In the genomic region with DNA sequence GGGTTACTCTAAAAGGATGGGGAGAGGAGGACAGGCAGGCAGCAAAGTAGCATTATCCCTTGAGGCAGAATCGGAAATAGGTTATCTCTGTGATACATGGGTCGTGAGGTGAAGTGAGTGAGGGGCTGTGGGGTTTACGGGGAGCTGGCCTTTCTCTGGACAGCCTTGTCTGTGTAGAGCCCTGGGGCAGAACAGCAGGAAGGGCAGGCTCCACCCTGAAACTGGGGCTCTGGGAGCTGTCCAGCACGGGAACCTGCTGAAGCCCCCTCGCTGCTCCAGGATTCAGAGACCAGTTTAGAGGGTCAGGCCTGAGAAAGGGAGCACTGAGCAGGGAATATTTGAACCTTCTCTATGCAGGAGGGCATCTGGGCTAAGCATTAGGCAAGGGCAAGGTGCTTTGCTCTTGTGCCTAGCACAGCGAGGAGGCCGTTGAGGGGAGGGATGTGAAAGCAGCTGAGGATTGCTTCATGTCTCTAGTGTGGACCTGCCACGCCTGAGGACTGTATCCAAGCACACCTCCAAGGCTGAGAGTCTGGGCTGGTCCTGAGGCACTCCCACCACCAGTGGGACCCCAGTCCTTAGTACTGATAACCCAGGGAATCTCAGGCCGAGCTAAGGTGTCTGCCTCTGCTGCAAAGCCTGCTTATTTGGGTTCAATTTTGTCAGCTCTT, we compare ENCODE assay signal across 1 cellular context.
TF ChIP-seq lines count a peak whose summit lies in the region.

No MANE protein-coding gene starts in this region.

TF ChIP-seq in WTC11, 78 proteins besides CTCF, POLR2A, EP300 and RAD21 (continued from another document and continues in another):
- no peak for TF ChIP-seq ZNF138 (CRISPR knock-in tag; conservative IDR thresholded peaks at IDR 0.05)
- TF ChIP-seq, protein P1, sequence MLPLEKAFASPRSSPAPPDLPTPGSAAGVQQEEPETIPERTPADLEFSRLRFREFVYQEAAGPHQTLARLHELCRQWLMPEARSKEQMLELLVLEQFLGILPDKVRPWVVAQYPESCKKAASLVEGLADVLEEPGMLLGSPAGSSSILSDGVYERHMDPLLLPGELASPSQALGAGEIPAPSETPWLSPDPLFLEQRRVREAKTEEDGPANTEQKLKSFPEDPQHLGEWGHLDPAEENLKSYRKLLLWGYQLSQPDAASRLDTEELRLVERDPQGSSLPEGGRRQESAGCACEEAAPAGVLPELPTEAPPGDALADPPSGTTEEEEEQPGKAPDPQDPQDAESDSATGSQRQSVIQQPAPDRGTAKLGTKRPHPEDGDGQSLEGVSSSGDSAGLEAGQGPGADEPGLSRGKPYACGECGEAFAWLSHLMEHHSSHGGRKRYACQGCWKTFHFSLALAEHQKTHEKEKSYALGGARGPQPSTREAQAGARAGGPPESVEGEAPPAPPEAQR (CRISPR knock-in tag; IDR thresholded peaks at IDR 0.05) = no peak
- TF ChIP-seq FOXJ3 (CRISPR knock-in tag; IDR thresholded peaks at IDR 0.05; ENCODE audit: borderline replicate concordance) = no peak
- no peak for TF ChIP-seq GTF2I (CRISPR knock-in tag; conservative IDR thresholded peaks at IDR 0.05)
- no peak for TF ChIP-seq ELF4 (CRISPR knock-in tag; IDR thresholded peaks at IDR 0.05; ENCODE audit: low read depth)
- TF ChIP-seq MXD4 (CRISPR knock-in tag; IDR thresholded peaks at IDR 0.05; ENCODE audit: borderline replicate concordance) = no peak
- 0 out of 2 replicates have a peak, but pooled peaks have one; percentile 57 for TF ChIP-seq MYBL2 (CRISPR knock-in tag; IDR thresholded peaks at IDR 0.05)
- TF ChIP-seq CBFB (CRISPR knock-in tag; IDR thresholded peaks at IDR 0.05; ENCODE audit: low read depth) = no peak
- TF ChIP-seq, protein P2, sequence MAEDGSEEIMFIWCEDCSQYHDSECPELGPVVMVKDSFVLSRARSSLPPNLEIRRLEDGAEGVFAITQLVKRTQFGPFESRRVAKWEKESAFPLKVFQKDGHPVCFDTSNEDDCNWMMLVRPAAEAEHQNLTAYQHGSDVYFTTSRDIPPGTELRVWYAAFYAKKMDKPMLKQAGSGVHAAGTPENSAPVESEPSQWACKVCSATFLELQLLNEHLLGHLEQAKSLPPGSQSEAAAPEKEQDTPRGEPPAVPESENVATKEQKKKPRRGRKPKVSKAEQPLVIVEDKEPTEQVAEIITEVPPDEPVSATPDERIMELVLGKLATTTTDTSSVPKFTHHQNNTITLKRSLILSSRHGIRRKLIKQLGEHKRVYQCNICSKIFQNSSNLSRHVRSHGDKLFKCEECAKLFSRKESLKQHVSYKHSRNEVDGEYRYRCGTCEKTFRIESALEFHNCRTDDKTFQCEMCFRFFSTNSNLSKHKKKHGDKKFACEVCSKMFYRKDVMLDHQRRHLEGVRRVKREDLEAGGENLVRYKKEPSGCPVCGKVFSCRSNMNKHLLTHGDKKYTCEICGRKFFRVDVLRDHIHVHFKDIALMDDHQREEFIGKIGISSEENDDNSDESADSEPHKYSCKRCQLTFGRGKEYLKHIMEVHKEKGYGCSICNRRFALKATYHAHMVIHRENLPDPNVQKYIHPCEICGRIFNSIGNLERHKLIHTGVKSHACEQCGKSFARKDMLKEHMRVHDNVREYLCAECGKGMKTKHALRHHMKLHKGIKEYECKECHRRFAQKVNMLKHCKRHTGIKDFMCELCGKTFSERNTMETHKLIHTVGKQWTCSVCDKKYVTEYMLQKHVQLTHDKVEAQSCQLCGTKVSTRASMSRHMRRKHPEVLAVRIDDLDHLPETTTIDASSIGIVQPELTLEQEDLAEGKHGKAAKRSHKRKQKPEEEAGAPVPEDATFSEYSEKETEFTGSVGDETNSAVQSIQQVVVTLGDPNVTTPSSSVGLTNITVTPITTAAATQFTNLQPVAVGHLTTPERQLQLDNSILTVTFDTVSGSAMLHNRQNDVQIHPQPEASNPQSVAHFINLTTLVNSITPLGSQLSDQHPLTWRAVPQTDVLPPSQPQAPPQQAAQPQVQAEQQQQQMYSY (CRISPR knock-in tag; IDR thresholded peaks at IDR 0.05) = no peak
- TF ChIP-seq ETV6 (CRISPR knock-in tag; IDR thresholded peaks at IDR 0.05) = peak; percentile 87
- TF ChIP-seq, protein P3, sequence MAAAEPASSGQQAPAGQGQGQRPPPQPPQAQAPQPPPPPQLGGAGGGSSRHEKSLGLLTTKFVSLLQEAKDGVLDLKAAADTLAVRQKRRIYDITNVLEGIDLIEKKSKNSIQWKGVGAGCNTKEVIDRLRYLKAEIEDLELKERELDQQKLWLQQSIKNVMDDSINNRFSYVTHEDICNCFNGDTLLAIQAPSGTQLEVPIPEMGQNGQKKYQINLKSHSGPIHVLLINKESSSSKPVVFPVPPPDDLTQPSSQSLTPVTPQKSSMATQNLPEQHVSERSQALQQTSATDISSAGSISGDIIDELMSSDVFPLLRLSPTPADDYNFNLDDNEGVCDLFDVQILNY (CRISPR knock-in tag; IDR thresholded peaks at IDR 0.05) = no peak; the same call in 1 of the 2 replicates
- TF ChIP-seq EMX1 (CRISPR knock-in tag; IDR thresholded peaks at IDR 0.05) = no peak
- no peak for TF ChIP-seq SOX15 (CRISPR knock-in tag; IDR thresholded peaks at IDR 0.05)
- TF ChIP-seq, protein P4, sequence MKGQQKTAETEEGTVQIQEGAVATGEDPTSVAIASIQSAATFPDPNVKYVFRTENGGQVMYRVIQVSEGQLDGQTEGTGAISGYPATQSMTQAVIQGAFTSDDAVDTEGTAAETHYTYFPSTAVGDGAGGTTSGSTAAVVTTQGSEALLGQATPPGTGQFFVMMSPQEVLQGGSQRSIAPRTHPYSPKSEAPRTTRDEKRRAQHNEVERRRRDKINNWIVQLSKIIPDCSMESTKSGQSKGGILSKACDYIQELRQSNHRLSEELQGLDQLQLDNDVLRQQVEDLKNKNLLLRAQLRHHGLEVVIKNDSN (CRISPR knock-in tag; IDR thresholded peaks at IDR 0.05) = peak; percentile 42; the same call in 1 of the 2 replicates
- no peak for TF ChIP-seq PRRX2 (CRISPR knock-in tag; IDR thresholded peaks at IDR 0.05)
- peak; percentile 73 for TF ChIP-seq TEAD1 (CRISPR knock-in tag; IDR thresholded peaks at IDR 0.05)
- peak; percentile 48; the same call in 1 of the 2 replicates for TF ChIP-seq ESRRA (CRISPR knock-in tag; IDR thresholded peaks at IDR 0.05; ENCODE audit: borderline replicate concordance)
- TF ChIP-seq, protein P5, sequence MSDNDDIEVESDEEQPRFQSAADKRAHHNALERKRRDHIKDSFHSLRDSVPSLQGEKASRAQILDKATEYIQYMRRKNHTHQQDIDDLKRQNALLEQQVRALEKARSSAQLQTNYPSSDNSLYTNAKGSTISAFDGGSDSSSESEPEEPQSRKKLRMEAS (CRISPR knock-in tag; IDR thresholded peaks at IDR 0.05) = no peak
- TF ChIP-seq ZNF121 (CRISPR knock-in tag; IDR thresholded peaks at IDR 0.05) = 0 out of 2 replicates have a peak, but pooled peaks have one; percentile 30
- TF ChIP-seq, protein P6, sequence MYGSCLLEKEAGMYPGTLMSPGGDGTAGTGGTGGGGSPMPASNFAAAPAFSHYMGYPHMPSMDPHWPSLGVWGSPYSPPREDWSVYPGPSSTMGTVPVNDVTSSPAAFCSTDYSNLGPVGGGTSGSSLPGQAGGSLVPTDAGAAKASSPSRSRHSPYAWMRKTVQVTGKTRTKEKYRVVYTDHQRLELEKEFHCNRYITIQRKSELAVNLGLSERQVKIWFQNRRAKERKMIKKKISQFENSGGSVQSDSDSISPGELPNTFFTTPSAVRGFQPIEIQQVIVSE (CRISPR knock-in tag; IDR thresholded peaks at IDR 0.05; ENCODE audit: borderline replicate concordance) = no peak
- TF ChIP-seq, protein P7, sequence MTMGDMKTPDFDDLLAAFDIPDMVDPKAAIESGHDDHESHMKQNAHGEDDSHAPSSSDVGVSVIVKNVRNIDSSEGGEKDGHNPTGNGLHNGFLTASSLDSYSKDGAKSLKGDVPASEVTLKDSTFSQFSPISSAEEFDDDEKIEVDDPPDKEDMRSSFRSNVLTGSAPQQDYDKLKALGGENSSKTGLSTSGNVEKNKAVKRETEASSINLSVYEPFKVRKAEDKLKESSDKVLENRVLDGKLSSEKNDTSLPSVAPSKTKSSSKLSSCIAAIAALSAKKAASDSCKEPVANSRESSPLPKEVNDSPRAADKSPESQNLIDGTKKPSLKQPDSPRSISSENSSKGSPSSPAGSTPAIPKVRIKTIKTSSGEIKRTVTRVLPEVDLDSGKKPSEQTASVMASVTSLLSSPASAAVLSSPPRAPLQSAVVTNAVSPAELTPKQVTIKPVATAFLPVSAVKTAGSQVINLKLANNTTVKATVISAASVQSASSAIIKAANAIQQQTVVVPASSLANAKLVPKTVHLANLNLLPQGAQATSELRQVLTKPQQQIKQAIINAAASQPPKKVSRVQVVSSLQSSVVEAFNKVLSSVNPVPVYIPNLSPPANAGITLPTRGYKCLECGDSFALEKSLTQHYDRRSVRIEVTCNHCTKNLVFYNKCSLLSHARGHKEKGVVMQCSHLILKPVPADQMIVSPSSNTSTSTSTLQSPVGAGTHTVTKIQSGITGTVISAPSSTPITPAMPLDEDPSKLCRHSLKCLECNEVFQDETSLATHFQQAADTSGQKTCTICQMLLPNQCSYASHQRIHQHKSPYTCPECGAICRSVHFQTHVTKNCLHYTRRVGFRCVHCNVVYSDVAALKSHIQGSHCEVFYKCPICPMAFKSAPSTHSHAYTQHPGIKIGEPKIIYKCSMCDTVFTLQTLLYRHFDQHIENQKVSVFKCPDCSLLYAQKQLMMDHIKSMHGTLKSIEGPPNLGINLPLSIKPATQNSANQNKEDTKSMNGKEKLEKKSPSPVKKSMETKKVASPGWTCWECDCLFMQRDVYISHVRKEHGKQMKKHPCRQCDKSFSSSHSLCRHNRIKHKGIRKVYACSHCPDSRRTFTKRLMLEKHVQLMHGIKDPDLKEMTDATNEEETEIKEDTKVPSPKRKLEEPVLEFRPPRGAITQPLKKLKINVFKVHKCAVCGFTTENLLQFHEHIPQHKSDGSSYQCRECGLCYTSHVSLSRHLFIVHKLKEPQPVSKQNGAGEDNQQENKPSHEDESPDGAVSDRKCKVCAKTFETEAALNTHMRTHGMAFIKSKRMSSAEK (CRISPR knock-in tag; IDR thresholded peaks at IDR 0.05; ENCODE audit: borderline replicate concordance) = no peak
- TF ChIP-seq, protein P8, sequence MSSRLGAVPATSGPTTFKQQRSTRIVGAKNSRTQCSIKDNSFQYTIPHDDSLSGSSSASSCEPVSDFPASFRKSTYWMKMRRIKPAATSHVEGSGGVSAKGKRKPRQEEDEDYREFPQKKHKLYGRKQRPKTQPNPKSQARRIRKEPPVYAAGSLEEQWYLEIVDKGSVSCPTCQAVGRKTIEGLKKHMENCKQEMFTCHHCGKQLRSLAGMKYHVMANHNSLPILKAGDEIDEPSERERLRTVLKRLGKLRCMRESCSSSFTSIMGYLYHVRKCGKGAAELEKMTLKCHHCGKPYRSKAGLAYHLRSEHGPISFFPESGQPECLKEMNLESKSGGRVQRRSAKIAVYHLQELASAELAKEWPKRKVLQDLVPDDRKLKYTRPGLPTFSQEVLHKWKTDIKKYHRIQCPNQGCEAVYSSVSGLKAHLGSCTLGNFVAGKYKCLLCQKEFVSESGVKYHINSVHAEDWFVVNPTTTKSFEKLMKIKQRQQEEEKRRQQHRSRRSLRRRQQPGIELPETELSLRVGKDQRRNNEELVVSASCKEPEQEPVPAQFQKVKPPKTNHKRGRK (CRISPR knock-in tag; IDR thresholded peaks at IDR 0.05; ENCODE audit: borderline replicate concordance) = no peak
- no peak for TF ChIP-seq ZNF219 (CRISPR knock-in tag; IDR thresholded peaks at IDR 0.05; ENCODE audit: borderline replicate concordance)
- no peak for TF ChIP-seq NFATC4 (CRISPR knock-in tag; IDR thresholded peaks at IDR 0.05)
- no peak for TF ChIP-seq ZNF416 (CRISPR knock-in tag; IDR thresholded peaks at IDR 0.05)
- no peak for TF ChIP-seq GRHL2 (CRISPR knock-in tag; IDR thresholded peaks at IDR 0.05; ENCODE audit: insufficient replicate concordance, severe bottlenecking)
- TF ChIP-seq OVOL2 (CRISPR knock-in tag; IDR thresholded peaks at IDR 0.05; ENCODE audit: borderline replicate concordance) = no peak
- TF ChIP-seq SP1 (CRISPR knock-in tag; conservative IDR thresholded peaks at IDR 0.05) = no peak; the same call in 1 of the 2 replicates
- no peak for TF ChIP-seq ZBTB21 (CRISPR knock-in tag; IDR thresholded peaks at IDR 0.05; ENCODE audit: borderline replicate concordance)
- TF ChIP-seq, protein P9, sequence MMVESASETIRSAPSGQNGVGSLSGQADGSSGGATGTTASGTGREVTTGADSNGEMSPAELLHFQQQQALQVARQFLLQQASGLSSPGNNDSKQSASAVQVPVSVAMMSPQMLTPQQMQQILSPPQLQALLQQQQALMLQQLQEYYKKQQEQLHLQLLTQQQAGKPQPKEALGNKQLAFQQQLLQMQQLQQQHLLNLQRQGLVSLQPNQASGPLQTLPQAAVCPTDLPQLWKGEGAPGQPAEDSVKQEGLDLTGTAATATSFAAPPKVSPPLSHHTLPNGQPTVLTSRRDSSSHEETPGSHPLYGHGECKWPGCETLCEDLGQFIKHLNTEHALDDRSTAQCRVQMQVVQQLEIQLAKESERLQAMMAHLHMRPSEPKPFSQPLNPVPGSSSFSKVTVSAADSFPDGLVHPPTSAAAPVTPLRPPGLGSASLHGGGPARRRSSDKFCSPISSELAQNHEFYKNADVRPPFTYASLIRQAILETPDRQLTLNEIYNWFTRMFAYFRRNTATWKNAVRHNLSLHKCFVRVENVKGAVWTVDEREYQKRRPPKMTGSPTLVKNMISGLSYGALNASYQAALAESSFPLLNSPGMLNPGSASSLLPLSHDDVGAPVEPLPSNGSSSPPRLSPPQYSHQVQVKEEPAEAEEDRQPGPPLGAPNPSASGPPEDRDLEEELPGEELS (CRISPR knock-in tag; IDR thresholded peaks at IDR 0.05) = peak; percentile 89
- TF ChIP-seq RELA (CRISPR knock-in tag; IDR thresholded peaks at IDR 0.05; ENCODE audit: borderline replicate concordance) = peak; percentile 86; the same call in 1 of the 2 replicates
- 0 out of 2 replicates have a peak, but pooled peaks have one; percentile 47 for TF ChIP-seq FOXK1 (CRISPR knock-in tag; IDR thresholded peaks at IDR 0.05)
- TF ChIP-seq NFE2L1 (CRISPR knock-in tag; IDR thresholded peaks at IDR 0.05) = no peak; the same call in 1 of the 2 replicates
- no peak for TF ChIP-seq ZNF423 (CRISPR knock-in tag; IDR thresholded peaks at IDR 0.05)
- TF ChIP-seq ZNF396 (CRISPR knock-in tag; IDR thresholded peaks at IDR 0.05; ENCODE audit: borderline replicate concordance) = no peak
- peak; percentile 73; the same call in 1 of the 2 replicates for TF ChIP-seq CREM (CRISPR knock-in tag; IDR thresholded peaks at IDR 0.05)
- TF ChIP-seq SMAD3 (CRISPR knock-in tag; IDR thresholded peaks at IDR 0.05; ENCODE audit: borderline replicate concordance) = peak; percentile 80; the same call in 1 of the 2 replicates
- peak; percentile 82 for TF ChIP-seq ZNF232 (CRISPR knock-in tag; IDR thresholded peaks at IDR 0.05)
- TF ChIP-seq, protein P10, sequence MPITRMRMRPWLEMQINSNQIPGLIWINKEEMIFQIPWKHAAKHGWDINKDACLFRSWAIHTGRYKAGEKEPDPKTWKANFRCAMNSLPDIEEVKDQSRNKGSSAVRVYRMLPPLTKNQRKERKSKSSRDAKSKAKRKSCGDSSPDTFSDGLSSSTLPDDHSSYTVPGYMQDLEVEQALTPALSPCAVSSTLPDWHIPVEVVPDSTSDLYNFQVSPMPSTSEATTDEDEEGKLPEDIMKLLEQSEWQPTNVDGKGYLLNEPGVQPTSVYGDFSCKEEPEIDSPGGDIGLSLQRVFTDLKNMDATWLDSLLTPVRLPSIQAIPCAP (CRISPR knock-in tag; IDR thresholded peaks at IDR 0.05) = peak; percentile 87
- TF ChIP-seq, protein P11, sequence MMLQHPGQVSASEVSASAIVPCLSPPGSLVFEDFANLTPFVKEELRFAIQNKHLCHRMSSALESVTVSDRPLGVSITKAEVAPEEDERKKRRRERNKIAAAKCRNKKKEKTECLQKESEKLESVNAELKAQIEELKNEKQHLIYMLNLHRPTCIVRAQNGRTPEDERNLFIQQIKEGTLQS (CRISPR knock-in tag; conservative IDR thresholded peaks at IDR 0.05) = no peak
- TF ChIP-seq HMGA2 (CRISPR knock-in tag; IDR thresholded peaks at IDR 0.05) = no peak
